Comparison of ENCODE assay signal across 9 cellular contexts in the genomic region with DNA sequence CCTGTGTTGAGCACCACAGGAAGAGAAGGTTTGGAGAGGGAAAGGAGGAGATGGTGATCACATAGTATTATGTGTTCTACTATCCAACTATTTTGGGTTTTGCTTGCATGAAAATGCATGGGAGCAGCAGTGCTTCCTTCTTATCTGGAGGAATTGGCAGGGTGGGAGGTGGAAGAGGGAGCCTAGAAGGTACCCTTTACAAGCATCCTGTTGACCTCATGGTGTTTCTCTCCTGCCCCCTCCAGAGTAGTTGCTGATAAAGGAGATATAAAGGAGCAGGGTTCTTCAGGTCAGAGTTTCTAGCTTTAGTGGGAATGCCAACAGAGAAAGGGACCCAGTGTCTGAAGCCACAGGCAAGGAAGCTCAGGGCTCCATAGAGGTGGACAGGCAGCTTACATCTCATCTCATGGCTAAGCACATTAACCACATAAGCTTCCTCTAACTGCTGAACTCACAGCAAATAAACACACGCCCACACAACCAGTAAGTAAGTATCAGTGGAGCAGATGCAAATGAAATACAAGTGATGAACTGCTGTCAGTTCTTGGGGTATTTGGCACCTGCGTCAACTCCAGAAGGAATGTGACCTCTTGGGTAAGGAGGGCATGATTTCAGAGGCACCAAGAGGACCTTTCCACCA.
DNase-seq lines count a peak whose midpoint lies in the region; ATAC-seq, FAIRE-seq and TF ChIP-seq lines count a peak whose summit lies in the region.
"Had no signal": no experiment of that assay in that cellular context is flagged by ENCODE, and none has a peak within 500 bp of the region (broad histone marks: within the 10 kb centered on the region; RNA-seq: fewer than 3 reads in every experiment).

No MANE protein-coding gene starts in this region.

- ATAC-seq in GM19372 (IDR thresholded peaks at IDR 0.05; ENCODE audit: low read depth, unreplicated experiment) = peak; percentile 98
- ATAC-seq in HG03342 (IDR thresholded peaks at IDR 0.05; ENCODE audit: unreplicated experiment) = peak; percentile 84
- peak in 1 of 2 donors; percentile 27 for ATAC-seq in activated naive CD4-positive, alpha-beta T cell treated with anti-CD3 and anti-CD28 coated beads, Interleukin-2, amount 50 U/mL, for 72 hours
- no peak for ATAC-seq in right cardiac atrium

- H3K36me3 Mint-ChIP-seq in activated naive CD4-positive, alpha-beta T cell treated with anti-CD3 and anti-CD28 coated beads, Interleukin-2, amount 50 U/mL, for 72 hours = peaks cover 9 to 44% of the 10 kb centered on the region in 2 donors

- FAIRE-seq in D721Med (lab: Jason Lieb, UNC) = no peak

- H3K4me1 ChIP-seq in right cardiac atrium (ENCODE audit: control insufficient read depth, insufficient read depth, low read length) = no peaks in the 10 kb centered on the region
- H3K4me1 ChIP-seq in right atrium auricular region = peaks cover 0 to 12% of the 10 kb centered on the region in 2 donors

- DNase-seq in AG04450 (ENCODE audit: low read depth, low spot score) (no peak), right cardiac atrium (no peak), D721Med (ENCODE audit: insufficient read length, low spot score) (no peak), right atrium auricular region (ENCODE audit: low spot score) (no peak)
- DNase-seq in activated naive CD4-positive, alpha-beta T cell treated with anti-CD3 and anti-CD28 coated beads, Interleukin-2, amount 50 U/mL, for 72 hours (ENCODE audit: low spot score in 2 of 2) = no peak
- DNase-seq in central memory CD4-positive, alpha-beta T cell = no peak

- 53% methylated on average over 2 of the region's 2 CpGs for WGBS in right cardiac atrium

- POLR2A ChIA-PET in AG04450 (lab: Yijun Ruan, JAX) = interaction anchor here (1.1 to 1.3 kb wide), 2 partner anchors 9 to 22 kb away, joined by 7 to 8 read pairs; no protein-coding TSS in a partner anchor

- H3K4me3 ChIP-seq in AG04450 (ENCODE audit: low read depth, low read length) (no peak overlapping the region), right cardiac atrium (ENCODE audit: low read length) (no peak overlapping the region), right atrium auricular region (no peak overlapping the region)

- peak overlapping the region; percentile 31 to 38 for H3K27ac Mint-ChIP-seq in activated naive CD4-positive, alpha-beta T cell treated with anti-CD3 and anti-CD28 coated beads, Interleukin-2, amount 50 U/mL, for 72 hours

- H3K36me3 ChIP-seq in right atrium auricular region = no peaks in the 10 kb centered on the region

- H3K9me3 ChIP-seq in AG04450 (ENCODE audit: control insufficient read depth, insufficient read depth, low read length) (peaks cover 8% of the 10 kb centered on the region), right cardiac atrium (ENCODE audit: control insufficient read depth, low read length) (no peaks in the 10 kb centered on the region), right atrium auricular region (no peaks in the 10 kb centered on the region)

- H3K27ac ChIP-seq in AG04450 (ENCODE audit: low read depth, low read length) (peak overlapping the region; percentile 69), right cardiac atrium (ENCODE audit: low read length) (no peak overlapping the region), right atrium auricular region (peak overlapping the region in 1 of 2 donors; percentile 12)
- H3K27ac ChIP-seq: VCaP had no signal

- CTCF ChIA-PET in AG04450 (lab: Charles Lee) = interaction anchor here (1.0 to 2.0 kb wide), 2 partner anchors 22 to 115 kb away, joined by 6 to 7 read pairs; no protein-coding TSS in a partner anchor

- H3K27me3 ChIP-seq in AG04450 (ENCODE audit: control insufficient read depth, insufficient read depth, low read length) (no peaks in the 10 kb centered on the region), right cardiac atrium (ENCODE audit: control insufficient read depth, insufficient read depth) (no peaks in the 10 kb centered on the region), right atrium auricular region (no peaks in the 10 kb centered on the region)

- peaks cover 16 to 19% of the 10 kb centered on the region in 2 donors for H3K9me3 Mint-ChIP-seq in activated naive CD4-positive, alpha-beta T cell treated with anti-CD3 and anti-CD28 coated beads, Interleukin-2, amount 50 U/mL, for 72 hours

- TF ChIP-seq CTCF in AG04450 (IDR thresholded peaks at IDR 0.05; ENCODE audit: low read depth, low read length) = no peak
- TF ChIP-seq CTCF in D721Med (IDR thresholded peaks at IDR 0.05; ENCODE audit: insufficient read depth, missing control alignments) = no peak
- no peak for TF ChIP-seq CTCF in right atrium auricular region (IDR thresholded peaks at IDR 0.05)

- intact Hi-C loops in right cardiac atrium (cut with DNase I) = no loop called here

Comparison
In these comparisons a context has a peak if more than half of its experiments do, and no peak if none do; other contexts are left out.
1. ATAC-seq: peak in GM19372 (single experiment) and HG03342 (single experiment); none in right cardiac atrium (0 of 2).